ENCODE assay signal across 1 cellular context in the genomic region with DNA sequence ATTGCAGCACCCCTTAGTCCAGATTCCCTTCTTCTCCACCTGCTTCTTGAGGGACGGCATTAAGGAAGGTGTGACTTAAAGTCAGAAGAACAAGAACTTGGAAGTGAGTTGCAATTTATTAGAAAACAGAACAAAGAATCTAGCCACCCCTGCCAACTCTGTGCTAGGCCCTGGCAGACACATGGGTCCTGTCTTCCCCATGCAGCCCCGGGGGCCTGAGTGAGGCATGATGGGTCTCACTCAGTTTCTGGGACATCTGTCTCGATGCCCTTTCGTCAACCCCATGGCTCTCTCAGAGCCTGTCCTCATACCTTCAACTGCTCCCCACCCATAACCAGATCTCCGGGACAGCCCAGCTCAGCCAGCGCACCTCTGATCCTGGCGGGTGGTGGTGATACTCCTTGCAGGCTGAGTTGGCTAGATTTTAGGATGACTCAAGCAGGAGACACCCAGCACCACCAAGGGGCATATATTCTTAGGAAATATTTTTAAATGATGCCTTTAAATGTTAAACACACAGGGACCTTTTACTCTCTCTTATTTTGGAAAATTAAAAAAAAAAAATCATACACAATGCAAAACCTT.
TF ChIP-seq lines count a peak whose summit lies in the region.

No MANE protein-coding gene starts in this region.

TF ChIP-seq in WTC11, 78 proteins besides CTCF, POLR2A, EP300 and RAD21 (continued from another document):
- TF ChIP-seq ZNF281 (CRISPR knock-in tag; IDR thresholded peaks at IDR 0.05) (no peak), PRRX2 (CRISPR knock-in tag; IDR thresholded peaks at IDR 0.05) (no peak), ZNF263 (CRISPR knock-in tag; IDR thresholded peaks at IDR 0.05; ENCODE audit: low read depth) (no peak), IRF1 (CRISPR knock-in tag; IDR thresholded peaks at IDR 0.05) (no peak), AFF4 (CRISPR knock-in tag; IDR thresholded peaks at IDR 0.05; ENCODE audit: borderline replicate concordance) (no peak), PRDM15 (CRISPR knock-in tag; IDR thresholded peaks at IDR 0.05) (no peak), E2F5 (CRISPR knock-in tag; IDR thresholded peaks at IDR 0.05) (no peak)
- TF ChIP-seq, protein P1, sequence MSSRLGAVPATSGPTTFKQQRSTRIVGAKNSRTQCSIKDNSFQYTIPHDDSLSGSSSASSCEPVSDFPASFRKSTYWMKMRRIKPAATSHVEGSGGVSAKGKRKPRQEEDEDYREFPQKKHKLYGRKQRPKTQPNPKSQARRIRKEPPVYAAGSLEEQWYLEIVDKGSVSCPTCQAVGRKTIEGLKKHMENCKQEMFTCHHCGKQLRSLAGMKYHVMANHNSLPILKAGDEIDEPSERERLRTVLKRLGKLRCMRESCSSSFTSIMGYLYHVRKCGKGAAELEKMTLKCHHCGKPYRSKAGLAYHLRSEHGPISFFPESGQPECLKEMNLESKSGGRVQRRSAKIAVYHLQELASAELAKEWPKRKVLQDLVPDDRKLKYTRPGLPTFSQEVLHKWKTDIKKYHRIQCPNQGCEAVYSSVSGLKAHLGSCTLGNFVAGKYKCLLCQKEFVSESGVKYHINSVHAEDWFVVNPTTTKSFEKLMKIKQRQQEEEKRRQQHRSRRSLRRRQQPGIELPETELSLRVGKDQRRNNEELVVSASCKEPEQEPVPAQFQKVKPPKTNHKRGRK (CRISPR knock-in tag; IDR thresholded peaks at IDR 0.05; ENCODE audit: borderline replicate concordance): no peak
